In genomic region chr14:34539407-34540180, GRCh38 we compare ENCODE assay signal across 1 cellular context.
TF ChIP-seq lines count a peak whose summit lies in the region.

EAPP (minus strand) TSS chr14:34539701; CDS start chr14:34539628, 73 bp downstream.

TF ChIP-seq in HepG2, 621 proteins besides CTCF, POLR2A, EP300 and RAD21 (continued from another document and continues in another):
- TF ChIP-seq HMGXB3 (CRISPR knock-in tag; IDR thresholded peaks at IDR 0.05; ENCODE audit: borderline replicate concordance) (peak; percentile 95), GLMP (CRISPR knock-in tag; IDR thresholded peaks at IDR 0.05; ENCODE audit: borderline replicate concordance) (no peak), ZNF432 (CRISPR knock-in tag; IDR thresholded peaks at IDR 0.05; ENCODE audit: borderline replicate concordance) (no peak), HMG20A (CRISPR knock-in tag; IDR thresholded peaks at IDR 0.05; ENCODE audit: borderline replicate concordance) (0 out of 2 replicates have a peak, but pooled peaks have one; percentile 39), ZNF44 (CRISPR knock-in tag; IDR thresholded peaks at IDR 0.05) (peak; percentile 99), NFRKB (IDR thresholded peaks at IDR 0.05) (peak; percentile 87), SMAD9 (CRISPR knock-in tag; IDR thresholded peaks at IDR 0.05) (peak; percentile 98), ZNF276 (CRISPR knock-in tag; IDR thresholded peaks at IDR 0.05; ENCODE audit: low read depth) (peak; percentile 98), ZGPAT (CRISPR knock-in tag; IDR thresholded peaks at IDR 0.05) (peak; percentile 100), E2F2 (CRISPR knock-in tag; IDR thresholded peaks at IDR 0.05; ENCODE audit: borderline replicate concordance) (peak; percentile 90; the same call in 1 of the 2 replicates), FOXP1 (IDR thresholded peaks at IDR 0.05) (peak; percentile 82), FOXP1 (CRISPR knock-in tag; IDR thresholded peaks at IDR 0.05) (peak; percentile 85), IKZF1 (IDR thresholded peaks at IDR 0.05) (no peak), ZBTB46 (CRISPR knock-in tag; IDR thresholded peaks at IDR 0.05; ENCODE audit: borderline replicate concordance) (no peak; the same call in 1 of the 2 replicates), ZFP91 (CRISPR knock-in tag; IDR thresholded peaks at IDR 0.05; ENCODE audit: borderline replicate concordance) (peak; percentile 97; the same call in 1 of the 2 replicates), HNRNPK (IDR thresholded peaks at IDR 0.05; ENCODE audit: low read depth, low read length, poor library complexity, severe bottlenecking) (no peak), ZNF569 (CRISPR knock-in tag; IDR thresholded peaks at IDR 0.05; ENCODE audit: borderline replicate concordance) (0 out of 2 replicates have a peak, but pooled peaks have one; percentile 22), ZNF562 (CRISPR knock-in tag; IDR thresholded peaks at IDR 0.05; ENCODE audit: borderline replicate concordance) (no peak), HNRNPH1 (optimal IDR thresholded peaks at IDR 0.05; ENCODE audit: low read depth, low read length) (no peak), ZEB1 (IDR thresholded peaks at IDR 0.05; ENCODE audit: insufficient replicate concordance, low read depth) (peak; percentile 79), ONECUT2 (CRISPR knock-in tag; IDR thresholded peaks at IDR 0.05) (no peak), KDM1A (CRISPR knock-in tag; IDR thresholded peaks at IDR 0.05) (no peak; the same call in 1 of the 2 replicates), ATRX (CRISPR knock-in tag; IDR thresholded peaks at IDR 0.05; ENCODE audit: borderline replicate concordance) (peak; percentile 72; the same call in 1 of the 2 replicates), ZNF75D (CRISPR knock-in tag; IDR thresholded peaks at IDR 0.05; ENCODE audit: borderline replicate concordance) (no peak), ZNF543 (CRISPR knock-in tag; IDR thresholded peaks at IDR 0.05) (peak; percentile 99), FOXA1 (IDR thresholded peaks at IDR 0.05) (peak; percentile 95), FOXA1 (CRISPR knock-in tag; IDR thresholded peaks at IDR 0.05) (peak; percentile 100), TGIF2 (CRISPR knock-in tag; IDR thresholded peaks at IDR 0.05) (peak; percentile 65; the same call in 1 of the 2 replicates), EED (CRISPR knock-in tag; IDR thresholded peaks at IDR 0.05) (peak; percentile 100), ZSCAN31 (CRISPR knock-in tag; IDR thresholded peaks at IDR 0.05; ENCODE audit: low read depth) (peak; percentile 99), KIAA2018 (CRISPR knock-in tag; IDR thresholded peaks at IDR 0.05; ENCODE audit: borderline replicate concordance) (0 out of 2 replicates have a peak, but pooled peaks have one; percentile 89)
